In the genomic region with DNA sequence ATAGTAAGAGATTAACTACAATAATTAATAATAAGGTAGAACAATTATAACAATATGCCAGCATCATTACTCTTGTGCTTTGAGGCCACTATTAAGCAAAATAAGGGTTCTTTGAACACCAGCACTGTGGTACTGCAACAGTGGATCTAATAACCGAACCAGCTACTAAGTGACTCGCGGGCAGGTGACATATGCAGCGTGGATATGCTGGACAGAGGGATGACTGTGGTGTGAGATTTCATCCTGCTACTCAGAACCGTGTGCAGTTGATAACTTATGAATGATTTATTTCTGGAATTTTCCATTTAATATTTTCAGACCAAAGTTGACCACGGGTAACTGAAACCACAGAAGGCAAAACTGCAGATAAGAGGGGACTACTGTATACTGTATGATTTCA, we compare ENCODE assay signal across 19 cellular contexts. TPM values are rescaled to one million over a fixed set of nuclear protein-coding genes. Genes with fewer than 3 reads are reported as not detected.
A peak's percentile ranks its signal among the peaks of the same experiment; 100 is the strongest.
DNase-seq lines count a peak whose midpoint lies in the region; ATAC-seq, FAIRE-seq and TF ChIP-seq lines count a peak whose summit lies in the region.
"Had no signal": no experiment of that assay in that cellular context is flagged by ENCODE, and none has a peak within 500 bp of the region (broad histone marks: within the 10 kb centered on the region; RNA-seq: fewer than 3 reads in every experiment).

No MANE protein-coding gene starts in this region.

- CTCF ChIA-PET in HEK293 (lab: Yijun Ruan, JAX): interaction anchor here (1.1 to 1.7 kb wide), 3 partner anchors 9 to 17 kb away, joined by 3 to 8 read pairs (median 3); no protein-coding TSS in a partner anchor

- no peaks in the 10 kb centered on the region for H3K4me1 ChIP-seq in HEK293 (ENCODE audit: control insufficient read depth, insufficient read depth, low read length)
- H3K4me1 ChIP-seq: BE2C had no signal

- peaks cover 4 to 10% of the 10 kb centered on the region in 2 experiments; a peak in 2 of 3 replicates for H3K36me3 ChIP-seq in HEK293 (ENCODE audit: control insufficient read depth in 2 of 2, insufficient read depth in 1 of 2, low read length in 2 of 2)
- H3K36me3 ChIP-seq: BE2C had no signal

- FAIRE-seq in RCC 7860 (lab: Jason Lieb, UNC): peak; percentile 26
- FAIRE-seq: GM12891, GM18507, H1 had no signal

- ATAC-seq in omental fat pad (ENCODE audit: low FRiP score): no peak

- no peak for TF ChIP-seq CTCF in HEK293 (tag by site-specific recombination; IDR thresholded peaks at IDR 0.05)
- no peak for TF ChIP-seq CTCF in omental fat pad (IDR thresholded peaks at IDR 0.05)

- H3K4me3 ChIP-seq in HEK293 (ENCODE audit: low read depth, low read length): no peak overlapping the region

- DNase-seq in RCC 7860 (ENCODE audit: low spot score) (peak; percentile 45), dermis microvascular lymphatic vessel endothelial cell (ENCODE audit: low read depth in 2 of 2) (peak; percentile 5 to 48), omental fat pad (ENCODE audit: low spot score) (no peak), GDM1 (lab: John Stamatoyannopoulos, UW) (no peak), foreskin melanocyte (no peak), AG20443 (ENCODE audit: low spot score) (no peak)
- DNase-seq: BE2C; Calu3; CD4-positive, alpha-beta T cell; GF-D8; MV-4-11; NCI-H1417; NCI-H187 treated with DMSO at 0.1 percent for 48 hours; NCI-H446 treated with DMSO at 0.1 percent for 48 hours; NCI-H748 treated with DMSO at 0.1 percent for 48 hours had no signal

- H3K27ac ChIP-seq in HEK293 (ENCODE audit: extremely low read depth, low read depth, low read length): no peak overlapping the region

- no peaks in the 10 kb centered on the region for H3K9me3 ChIP-seq in HEK293 (ENCODE audit: control insufficient read depth, insufficient read depth, low read depth, low read length)
- H3K9me3 ChIP-seq: BE2C had no signal

- POLR2A ChIA-PET in HEK293 (lab: Yijun Ruan, JAX): no interaction called here

TF ChIP-seq in HEK293, 187 proteins besides CTCF, POLR2A, EP300 and RAD21:
- TF ChIP-seq, protein P1, sequence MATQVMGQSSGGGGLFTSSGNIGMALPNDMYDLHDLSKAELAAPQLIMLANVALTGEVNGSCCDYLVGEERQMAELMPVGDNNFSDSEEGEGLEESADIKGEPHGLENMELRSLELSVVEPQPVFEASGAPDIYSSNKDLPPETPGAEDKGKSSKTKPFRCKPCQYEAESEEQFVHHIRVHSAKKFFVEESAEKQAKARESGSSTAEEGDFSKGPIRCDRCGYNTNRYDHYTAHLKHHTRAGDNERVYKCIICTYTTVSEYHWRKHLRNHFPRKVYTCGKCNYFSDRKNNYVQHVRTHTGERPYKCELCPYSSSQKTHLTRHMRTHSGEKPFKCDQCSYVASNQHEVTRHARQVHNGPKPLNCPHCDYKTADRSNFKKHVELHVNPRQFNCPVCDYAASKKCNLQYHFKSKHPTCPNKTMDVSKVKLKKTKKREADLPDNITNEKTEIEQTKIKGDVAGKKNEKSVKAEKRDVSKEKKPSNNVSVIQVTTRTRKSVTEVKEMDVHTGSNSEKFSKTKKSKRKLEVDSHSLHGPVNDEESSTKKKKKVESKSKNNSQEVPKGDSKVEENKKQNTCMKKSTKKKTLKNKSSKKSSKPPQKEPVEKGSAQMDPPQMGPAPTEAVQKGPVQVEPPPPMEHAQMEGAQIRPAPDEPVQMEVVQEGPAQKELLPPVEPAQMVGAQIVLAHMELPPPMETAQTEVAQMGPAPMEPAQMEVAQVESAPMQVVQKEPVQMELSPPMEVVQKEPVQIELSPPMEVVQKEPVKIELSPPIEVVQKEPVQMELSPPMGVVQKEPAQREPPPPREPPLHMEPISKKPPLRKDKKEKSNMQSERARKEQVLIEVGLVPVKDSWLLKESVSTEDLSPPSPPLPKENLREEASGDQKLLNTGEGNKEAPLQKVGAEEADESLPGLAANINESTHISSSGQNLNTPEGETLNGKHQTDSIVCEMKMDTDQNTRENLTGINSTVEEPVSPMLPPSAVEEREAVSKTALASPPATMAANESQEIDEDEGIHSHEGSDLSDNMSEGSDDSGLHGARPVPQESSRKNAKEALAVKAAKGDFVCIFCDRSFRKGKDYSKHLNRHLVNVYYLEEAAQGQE (tag by site-specific recombination; IDR thresholded peaks at IDR 0.05): 0 out of 2 replicates have a peak, but pooled peaks have one; percentile 36
- TF ChIP-seq, protein P2, sequence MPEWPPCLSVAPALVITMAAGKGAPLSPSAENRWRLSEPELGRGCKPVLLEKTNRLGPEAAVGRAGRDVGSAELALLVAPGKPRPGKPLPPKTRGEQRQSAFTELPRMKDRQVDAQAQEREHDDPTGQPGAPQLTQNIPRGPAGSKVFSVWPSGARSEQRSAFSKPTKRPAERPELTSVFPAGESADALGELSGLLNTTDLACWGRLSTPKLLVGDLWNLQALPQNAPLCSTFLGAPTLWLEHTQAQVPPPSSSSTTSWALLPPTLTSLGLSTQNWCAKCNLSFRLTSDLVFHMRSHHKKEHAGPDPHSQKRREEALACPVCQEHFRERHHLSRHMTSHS (tag by site-specific recombination; IDR thresholded peaks at IDR 0.05): no peak
TF ChIP-seq in HEK293: peak in this region for 1.

RNA-seq across cellular contexts. Expression of gene BMAL2, which starts 34.4 kb away (rescaled TPM):
- total RNA-seq in dermis microvascular lymphatic vessel endothelial cell (25.4 and 31.8 TPM in 2 replicates), omental fat pad (1 to 10 TPM; 1.2 to 5.6 (median 2.7) TPM)

Comparison
In these comparisons a context has a peak if more than half of its experiments do, and no peak if none do; other contexts are left out.
1. DNase-seq: peak in RCC 7860 (single experiment) and dermis microvascular lymphatic vessel endothelial cell (2 of 2); none in omental fat pad (single experiment), GDM1 (single experiment), foreskin melanocyte (single experiment) and AG20443 (single experiment).